In genomic region chr6:26552205-26552604, GRCh38 we compare ENCODE assay signal across 2 cellular contexts.
TF ChIP-seq lines count a peak whose summit lies in the region.

No MANE protein-coding gene starts in this region.

TF ChIP-seq in SK-N-SH, 30 proteins besides CTCF, POLR2A, EP300 and RAD21:
- TF ChIP-seq EZH2phosphoT487 (IDR thresholded peaks at IDR 0.05; ENCODE audit: borderline replicate concordance, low read depth) (no peak), GABPA (IDR thresholded peaks at IDR 0.05; ENCODE audit: low read depth) (no peak), TAF1 (IDR thresholded peaks at IDR 0.05; ENCODE audit: borderline replicate concordance, low read depth, low read length) (no peak), YY1 (IDR thresholded peaks at IDR 0.05; ENCODE audit: low read depth) (no peak), RCOR1 (IDR thresholded peaks at IDR 0.05; ENCODE audit: low read length) (no peak), ZBTB33 (IDR thresholded peaks at IDR 0.05; ENCODE audit: borderline replicate concordance, low read depth) (no peak)

TF ChIP-seq in SK-N-SH treated with all-trans-retinoic acid at 6 μM for 48 hours, 23 proteins besides CTCF, POLR2A, EP300 and RAD21 (continued from another document):
- no peak for TF ChIP-seq CSRNP3 (CRISPR knock-in tag; IDR thresholded peaks at IDR 0.05)
